8 cellular contexts compared by ENCODE assay signal in the genomic region with DNA sequence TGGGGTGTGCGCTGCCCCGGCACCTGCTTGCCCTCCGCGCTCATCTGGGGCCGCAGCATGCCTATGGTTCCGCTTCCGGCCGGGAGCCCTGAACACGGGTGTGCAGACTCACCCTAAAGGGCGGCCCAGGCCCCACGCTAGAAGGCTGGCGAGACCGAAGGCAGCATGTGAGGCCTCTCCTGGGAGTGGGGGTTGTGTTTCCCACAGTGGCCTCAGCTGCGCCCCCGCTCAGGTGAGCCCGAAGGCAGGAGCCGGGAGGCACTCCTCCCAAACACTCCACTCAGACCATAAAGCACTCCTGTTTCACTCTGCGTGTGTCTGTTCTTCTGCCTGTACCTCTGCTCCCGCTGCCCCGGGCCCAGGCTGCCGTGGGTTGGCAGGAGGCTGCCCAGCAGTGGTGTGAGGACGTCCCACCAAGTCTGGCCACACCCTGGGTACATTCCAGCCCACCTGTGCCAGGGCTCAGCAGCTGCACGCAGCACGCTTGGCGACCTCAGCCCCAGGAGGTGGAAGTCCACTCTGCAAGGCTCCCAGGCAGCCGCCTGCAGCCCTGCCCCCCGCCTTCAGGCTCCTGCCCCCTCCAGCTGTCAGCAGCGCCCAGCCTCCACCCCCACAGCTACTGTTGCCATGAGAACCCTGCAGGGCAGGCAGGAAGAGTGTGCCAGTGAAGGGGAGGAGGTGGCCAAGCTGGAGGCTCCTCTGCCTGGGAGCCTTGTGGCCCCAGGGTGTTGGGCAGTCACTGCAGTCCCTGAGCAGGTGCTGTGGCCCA. TPM values are rescaled to one million over a fixed set of nuclear protein-coding genes. Genes with fewer than 3 reads are reported as not detected.
DNase-seq lines count a peak whose midpoint lies in the region; ATAC-seq, FAIRE-seq and TF ChIP-seq lines count a peak whose summit lies in the region.

No MANE protein-coding gene starts in this region.

- H3K36me3 Mint-ChIP-seq in natural killer cell = no peaks in the 10 kb centered on the region
- H3K36me3 Mint-ChIP-seq in activated T-helper 17 cell treated with anti-CD3 and anti-CD28 coated beads, Interleukin-2, amount 50 U/mL, for 72 hours (ENCODE audit: low read depth) = peaks cover 7% of the 10 kb centered on the region

- no peak for TF ChIP-seq CTCF in RWPE2 (IDR thresholded peaks at IDR 0.05; ENCODE audit: poor library complexity, severe bottlenecking)
- TF ChIP-seq CTCF in natural killer cell (IDR thresholded peaks at IDR 0.05) = no peak

- DNase-seq in AG20443 (ENCODE audit: low spot score) = peak; percentile 50
- peak; percentile 27 to 30 for DNase-seq in Kasumi-1 (lab: John Stamatoyannopoulos, UW)
- DNase-seq in RWPE2 (ENCODE audit: low spot score) = no peak
- peak; percentile 88 for DNase-seq in globus pallidus (ENCODE audit: low spot score)
- peak; percentile 95 for DNase-seq in small intestine
- DNase-seq in natural killer cell = no peak

- H3K4me3 ChIP-seq in RWPE2 (ENCODE audit: severe bottlenecking) (no peak overlapping the region), small intestine (ENCODE audit: low read depth in 1 of 2, low read length in 2 of 2) (no peak overlapping the region)

- H3K27me3 Mint-ChIP-seq in natural killer cell (ENCODE audit: low read depth in 2 of 2) = no peaks in the 10 kb centered on the region
- H3K27me3 Mint-ChIP-seq in activated T-helper 17 cell treated with anti-CD3 and anti-CD28 coated beads, Interleukin-2, amount 50 U/mL, for 72 hours = no peaks in the 10 kb centered on the region

- no peaks in the 10 kb centered on the region for H3K9me3 Mint-ChIP-seq in natural killer cell
- no peaks in the 10 kb centered on the region for H3K9me3 Mint-ChIP-seq in activated T-helper 17 cell treated with anti-CD3 and anti-CD28 coated beads, Interleukin-2, amount 50 U/mL, for 72 hours

- ATAC-seq in RWPE2 (ENCODE audit: low read depth) (peak; percentile 22), natural killer cell (no peak), HG03196 (IDR thresholded peaks at IDR 0.05; ENCODE audit: unreplicated experiment) (no peak)
- ATAC-seq in activated T-helper 17 cell treated with anti-CD3 and anti-CD28 coated beads, Interleukin-2, amount 50 U/mL, for 72 hours (replicated peaks) = no peak

- H3K36me3 ChIP-seq in RWPE2 (ENCODE audit: low read depth) = no peaks in the 10 kb centered on the region
- H3K36me3 ChIP-seq in small intestine (ENCODE audit: control insufficient read depth in 2 of 2, insufficient read depth in 2 of 2, low read length in 2 of 2) = peaks cover 2 to 17% of the 10 kb centered on the region in 2 donors

- no peaks in the 10 kb centered on the region for H3K4me1 ChIP-seq in RWPE2 (ENCODE audit: insufficient read depth, poor library complexity, severe bottlenecking)
- H3K4me1 ChIP-seq in small intestine (ENCODE audit: control insufficient read depth in 2 of 2, insufficient read depth in 1 of 2, low read depth in 1 of 2, low read length in 1 of 2) = peaks cover 0 to 4% of the 10 kb centered on the region in 2 donors

- H3K27ac ChIP-seq in RWPE2 (ENCODE audit: poor library complexity, severe bottlenecking) (no peak overlapping the region), small intestine (ENCODE audit: low read depth in 1 of 2, low read length in 1 of 2) (peak overlapping the region; percentile 75 to 90)

- WGBS in small intestine, 3 donors = 13 to 60% (median 42%) methylated on average over 23 to 28 of the region's 28 CpGs

- H3K4me3 Mint-ChIP-seq in natural killer cell = no peak overlapping the region
- H3K4me3 Mint-ChIP-seq in activated T-helper 17 cell treated with anti-CD3 and anti-CD28 coated beads, Interleukin-2, amount 50 U/mL, for 72 hours = no peak overlapping the region

- H3K27me3 ChIP-seq in RWPE2 (ENCODE audit: insufficient read depth, poor library complexity, severe bottlenecking) (peaks cover 18% of the 10 kb centered on the region), small intestine (ENCODE audit: control insufficient read depth in 2 of 2, insufficient read depth in 2 of 2, low read length in 2 of 2) (peaks cover 3% of the 10 kb centered on the region in 2 donors)

- no peak overlapping the region for H3K27ac Mint-ChIP-seq in natural killer cell
- no peak overlapping the region for H3K27ac Mint-ChIP-seq in activated T-helper 17 cell treated with anti-CD3 and anti-CD28 coated beads, Interleukin-2, amount 50 U/mL, for 72 hours

- H3K9me3 ChIP-seq in RWPE2 (ENCODE audit: severe bottlenecking) = no peaks in the 10 kb centered on the region
- no peaks in the 10 kb centered on the region for H3K9me3 ChIP-seq in small intestine (ENCODE audit: control insufficient read depth, low read depth)

- intact Hi-C loops in natural killer cell (cut with micrococcal nuclease) = loop anchor here (5.0 to 10.0 kb wide), 3 partner anchors 34 to 306 kb away; partner anchors contain the start of gene RABL6

- H3K4me1 Mint-ChIP-seq in natural killer cell = peaks cover 11 to 20% of the 10 kb centered on the region in 2 donors
- H3K4me1 Mint-ChIP-seq in activated T-helper 17 cell treated with anti-CD3 and anti-CD28 coated beads, Interleukin-2, amount 50 U/mL, for 72 hours = no peaks in the 10 kb centered on the region

- no peak for FAIRE-seq in small intestine (lab: Jason Lieb, UNC)

RNA-seq across cellular contexts. Expression of gene AJM1, which starts 1.2 kb away (rescaled TPM):
- 1 to 10 TPM; 1.1 to 3.3 (median 2.0) TPM for polyA plus RNA-seq in small intestine
- total RNA-seq in natural killer cell = 10 to 100 TPM; 26.6 to 35.6 (median 31.5) TPM
- 10 to 100 TPM in 1 of 2 donors, 1 to 10 TPM in 1; 4.3 to 12.9 TPM for total RNA-seq in activated T-helper 17 cell treated with anti-CD3 and anti-CD28 coated beads, Interleukin-2, amount 50 U/mL, for 72 hours

RNA-seq across cellular contexts. Expression of gene PHPT1, which starts 8.1 kb away (rescaled TPM):
- polyA plus RNA-seq in small intestine = 100 to 1,000 TPM; 111 to 185 (median 152) TPM
- 10 to 100 TPM; 63.5 to 69.8 (median 67.7) TPM for total RNA-seq in natural killer cell
- 100 to 1,000 TPM; 138 to 194 TPM for total RNA-seq in activated T-helper 17 cell treated with anti-CD3 and anti-CD28 coated beads, Interleukin-2, amount 50 U/mL, for 72 hours

RNA-seq across cellular contexts. Expression of gene MAMDC4, which starts 11.1 kb away (rescaled TPM):
- polyA plus RNA-seq in small intestine = 1 to 10 TPM; 4.6 to 8.9 (median 8.9) TPM
- 1 to 10 TPM; 4.6 to 6.5 (median 5.8) TPM for total RNA-seq in natural killer cell
- 10 to 100 TPM; 18.6 to 27.4 TPM for total RNA-seq in activated T-helper 17 cell treated with anti-CD3 and anti-CD28 coated beads, Interleukin-2, amount 50 U/mL, for 72 hours

RNA-seq across cellular contexts. Expression of gene EDF1, which starts 25.0 kb away (rescaled TPM):
- 1,000 to 10,000 TPM in 2 of 3 donors, 100 to 1,000 TPM in 1; 556 to 1,582 (median 1,437) TPM for polyA plus RNA-seq in small intestine
- 100 to 1,000 TPM; 208 to 255 (median 227) TPM for total RNA-seq in natural killer cell
- total RNA-seq in activated T-helper 17 cell treated with anti-CD3 and anti-CD28 coated beads, Interleukin-2, amount 50 U/mL, for 72 hours = 100 to 1,000 TPM; 221 to 265 TPM

RNA-seq across cellular contexts. Expression of gene RABL6, which starts 33.3 kb away (rescaled TPM):
- polyA plus RNA-seq in small intestine = 10 to 100 TPM; 75.5 to 88.1 (median 76.5) TPM
- 10 to 100 TPM; 72.7 to 82.5 (median 75.9) TPM for total RNA-seq in natural killer cell
- total RNA-seq in activated T-helper 17 cell treated with anti-CD3 and anti-CD28 coated beads, Interleukin-2, amount 50 U/mL, for 72 hours = 100 to 1,000 TPM in 1 of 2 donors, 10 to 100 TPM in 1; 51.5 to 108 TPM

Comparison
In these comparisons a context has a peak if more than half of its experiments do, and no peak if none do; other contexts are left out.
1. DNase-seq: peak in AG20443 (single experiment), Kasumi-1 (2 of 2), globus pallidus (single experiment) and small intestine (single experiment); none in RWPE2 (single experiment) and natural killer cell (single experiment).